In genomic region chr16:68786685-68787418, GRCh38 we compare ENCODE assay signal across 11 cellular contexts. TPM values are rescaled to one million over a fixed set of nuclear protein-coding genes. Genes with fewer than 3 reads are reported as not detected.
DNase-seq lines count a peak whose midpoint lies in the region; ATAC-seq and TF ChIP-seq lines count a peak whose summit lies in the region.
"Had no signal": no experiment of that assay in that cellular context is flagged by ENCODE, and none has a peak within 500 bp of the region (broad histone marks: within the 10 kb centered on the region; RNA-seq: fewer than 3 reads in every experiment).

No MANE protein-coding gene starts in this region.

- DNase-seq in LHCN-M2 (ENCODE audit: low read depth) = peak; percentile 75
- no peak for DNase-seq in RWPE2 (ENCODE audit: low spot score)
- peak in 44 of 51 donors; percentile 7 to 92 (median 72) for DNase-seq in hypothalamus (lab: John Stamatoyannopoulos, UW)
- no peak for DNase-seq in stomach
- no peak for DNase-seq in cerebellum (ENCODE audit: low spot score)
- DNase-seq in NK-92 (lab: John Stamatoyannopoulos, UW; ENCODE audit: unreplicated experiment) = no peak
- DNase-seq in Right ventricle myocardium inferior (ENCODE audit: missing footprints) = no peak
- no peak for DNase-seq in NOMO-1 (lab: John Stamatoyannopoulos, UW; ENCODE audit: unreplicated experiment in 2 of 2)
- DNase-seq: NCI-H1048; stimulated activated naive CD4-positive, alpha-beta T cell had no signal

- ATAC-seq in RWPE2 (ENCODE audit: low read depth) (peak; percentile 74), Right ventricle myocardium inferior (no peak)
- ATAC-seq: natural killer cell treated with Interleukin-12 subunit alpha and Interleukin-12 subunit beta and Interleukin-15 and Interleukin-18, amount 100 ng/mL, for 72 hours had no signal

- TF ChIP-seq EP300 in stomach (IDR thresholded peaks at IDR 0.05) = no peak

- H3K36me3 ChIP-seq in RWPE2 (ENCODE audit: low read depth) (peaks cover 57% of the 10 kb centered on the region), stomach (no peaks in the 10 kb centered on the region)

- peak overlapping the region; percentile 93 for H3K27ac ChIP-seq in RWPE2 (ENCODE audit: poor library complexity, severe bottlenecking)
- peak overlapping the region; percentile 31 to 56 (median 41) for H3K27ac ChIP-seq in stomach

- intact Hi-C loops in stomach (cut with DNase I; ENCODE audit: low total_unique reads) = no loop called here
- intact Hi-C loops in Right ventricle myocardium inferior (cut with DNase I) = no loop called here

- H3K9me3 ChIP-seq in RWPE2 (ENCODE audit: severe bottlenecking) (no peaks in the 10 kb centered on the region), stomach (no peaks in the 10 kb centered on the region)

- TF ChIP-seq CTCF in RWPE2 (IDR thresholded peaks at IDR 0.05; ENCODE audit: poor library complexity, severe bottlenecking) (no peak), stomach (IDR thresholded peaks at IDR 0.05) (no peak)

- 28 to 43% (median 34%) methylated on average over 7 of the region's 7 CpGs for WGBS in stomach, 5 donors

- H3K4me1 ChIP-seq in RWPE2 (ENCODE audit: insufficient read depth, poor library complexity, severe bottlenecking) (peaks cover 57% of the 10 kb centered on the region), stomach (peaks cover 45 to 81% (median 50%) of the 10 kb centered on the region in 4 donors)

- H3K4me3 ChIP-seq in RWPE2 (ENCODE audit: severe bottlenecking) (no peak overlapping the region), stomach (no peak overlapping the region)

- H3K27me3 ChIP-seq in RWPE2 (ENCODE audit: insufficient read depth, poor library complexity, severe bottlenecking) (no peaks in the 10 kb centered on the region), stomach (no peaks in the 10 kb centered on the region)

- no peak for TF ChIP-seq POLR2A in stomach (IDR thresholded peaks at IDR 0.05)

RNA-seq across cellular contexts. Expression of gene CDH1, which starts 49.8 kb away (rescaled TPM):
- not detected in 2 replicates for total RNA-seq in LHCN-M2 (2014; rRNA removed)
- polyA plus RNA-seq in LHCN-M2 (2012) = 0.15 TPM
- 100 to 1,000 TPM; 104 to 567 (median 188) TPM for total RNA-seq in stomach
- 10 to 100 TPM; 15.0 to 63.3 (median 62.2) TPM for polyA plus RNA-seq in stomach
- total RNA-seq in cerebellum = 2.0 TPM
- not detected for total RNA-seq in Right ventricle myocardium inferior

RNA-seq across cellular contexts. Expression of gene TANGO6, which starts 56.5 kb away (rescaled TPM):
- 14.6 and 14.9 TPM in 2 replicates for total RNA-seq in LHCN-M2 (2014; rRNA removed)
- polyA plus RNA-seq in LHCN-M2 (2012) = 9.9 TPM
- total RNA-seq in stomach = 10 to 100 TPM in 4 of 5 donors, 1 to 10 TPM in 1; 9.7 to 32.7 (median 17.3) TPM
- polyA plus RNA-seq in stomach = 1 to 10 TPM; 2.2 to 9.9 (median 3.9) TPM
- total RNA-seq in cerebellum = 31.3 TPM
- 9.3 TPM for total RNA-seq in Right ventricle myocardium inferior

Comparison
In these comparisons a context has a peak if more than half of its experiments do, and no peak if none do; other contexts are left out.
1. DNase-seq: peak in LHCN-M2 (single experiment) and hypothalamus (44 of 51); none in RWPE2 (single experiment), stomach (single experiment), cerebellum (single experiment), NK-92 (single experiment), Right ventricle myocardium inferior (single experiment) and NOMO-1 (0 of 2).
2. RNA of gene CDH1, which starts 49.8 kb away (total RNA-seq): 104 to 567 TPM in stomach; 2.0 TPM in cerebellum (single experiment), not detected in Right ventricle myocardium inferior (single experiment) and not detected in LHCN-M2; every median in the first group is over 10 times any median in the second.